Comparison of ENCODE assay signal across 25 cellular contexts in genomic region chr11:115764172-115764571, GRCh38.
DNase-seq lines count a peak whose midpoint lies in the region; ATAC-seq and TF ChIP-seq lines count a peak whose summit lies in the region.
"Had no signal": no experiment of that assay in that cellular context is flagged by ENCODE, and none has a peak within 500 bp of the region (broad histone marks: within the 10 kb centered on the region; RNA-seq: fewer than 3 reads in every experiment).

No MANE protein-coding gene starts in this region.

- TF ChIP-seq CTCF in natural killer cell (IDR thresholded peaks at IDR 0.05) = no peak

- DNase-seq in EH (ENCODE audit: low read depth) (peak; percentile 34), RPMI7951 (ENCODE audit: low read depth) (peak; percentile 60), glomerular visceral epithelial cell (ENCODE audit: extremely low spot score) (peak; percentile 10), sciatic nerve (ENCODE audit: low spot score) (peak; percentile 1), natural killer cell (no peak)
- DNase-seq in activated naive CD4-positive, alpha-beta T cell treated with Interleukin-2 at 50 U/mL for 16 hours = no peak
- DNase-seq: C1 segment of cervical spinal cord; CD4-positive, alpha-beta memory T cell; COR-L47; DMS53; EL; GDM1; HCEC 1CT; NCI-H1092; NCI-H1417 treated with DMSO at 0.1 percent for 48 hours; NCI-H187; NCI-H446; NCI-H524 treated with DMSO at 0.1 percent for 48 hours; NCI-H774; NK-92 treated with Interleukin-12 subunit alpha and Interleukin-12 subunit beta, amount 100 ng/mL, for 24 hours; PC-9; SHP77 had no signal

- intact Hi-C loops in sciatic nerve (cut with DNase I) (no loop called here), natural killer cell (cut with micrococcal nuclease) (no loop called here)

- H3K9me3 Mint-ChIP-seq in natural killer cell = no peaks in the 10 kb centered on the region

- ATAC-seq in sciatic nerve = no peak
- no peak for ATAC-seq in natural killer cell
- no peak for ATAC-seq in HG03432 (IDR thresholded peaks at IDR 0.05; ENCODE audit: unreplicated experiment)
- ATAC-seq: GM12878 had no signal

- peaks cover 8 to 9% of the 10 kb centered on the region in 2 donors for H3K27me3 Mint-ChIP-seq in natural killer cell (ENCODE audit: low read depth in 2 of 2)

- H3K4me3 Mint-ChIP-seq in natural killer cell = no peak overlapping the region
- H3K4me3 Mint-ChIP-seq: CD4-positive, alpha-beta memory T cell; IgD-negative memory B cell had no signal

- peaks cover 0 to 2% of the 10 kb centered on the region in 2 donors for H3K4me1 Mint-ChIP-seq in natural killer cell
- H3K4me1 Mint-ChIP-seq: CD4-positive, alpha-beta memory T cell had no signal

- H3K36me3 Mint-ChIP-seq in natural killer cell = no peaks in the 10 kb centered on the region
- H3K36me3 Mint-ChIP-seq: CD4-positive, alpha-beta memory T cell; IgD-negative memory B cell had no signal

- no peak overlapping the region for H3K27ac Mint-ChIP-seq in natural killer cell
- H3K27ac Mint-ChIP-seq: CD4-positive, alpha-beta memory T cell; IgD-negative memory B cell had no signal

Comparison
In these comparisons a context has a peak if more than half of its experiments do, and no peak if none do; other contexts are left out.
1. DNase-seq: peak in EH (single experiment), RPMI7951 (single experiment), glomerular visceral epithelial cell (single experiment) and sciatic nerve (single experiment); none in natural killer cell (single experiment) and activated naive CD4-positive, alpha-beta T cell treated with Interleukin-2 at 50 U/mL for 16 hours (single experiment).